Comparison of ENCODE assay signal across 21 cellular contexts in the genomic region with DNA sequence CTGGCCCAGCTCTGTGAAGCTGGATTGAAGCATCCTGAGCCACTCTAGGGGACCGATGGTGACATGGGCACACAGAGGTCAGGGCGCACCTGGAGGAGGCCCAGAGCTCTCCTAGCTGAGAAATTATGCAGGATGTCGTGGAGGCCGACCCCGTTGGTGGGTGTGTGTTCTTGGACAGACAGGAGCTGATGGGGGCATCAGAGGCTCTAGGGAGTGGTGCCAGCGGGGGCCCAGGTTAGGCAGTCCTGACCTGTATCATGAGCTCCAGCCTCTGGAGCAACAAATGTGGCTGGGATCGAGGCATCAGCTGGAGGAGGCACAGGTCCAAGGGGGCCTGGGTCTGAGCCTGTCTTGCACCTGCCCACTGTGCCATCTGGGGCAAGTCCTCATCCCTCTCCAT.
"Had no signal": no experiment of that assay in that cellular context is flagged by ENCODE, and none has a peak within 500 bp of the region (broad histone marks: within the 10 kb centered on the region; RNA-seq: fewer than 3 reads in every experiment).

No MANE protein-coding gene starts in this region.

- H3K4me2 ChIP-seq: KMS-11, PC-9 had no signal

- H3K9me3 ChIP-seq: SJCRH30 had no signal

- H2AFZ ChIP-seq: PC-9 had no signal

- ATAC-seq: Panc1, Right ventricle myocardium inferior, SK-N-SH treated with all-trans-retinoic acid at 6 μM for 48 hours had no signal

- H3K27me3 ChIP-seq: SJCRH30 had no signal

- DNase-seq: Karpas-422, KBM-7, MM.1S, MV-4-11, NCI-H1436 treated with DMSO at 0.1 percent for 48 hours, NCI-H1694 treated with DMSO at 0.1 percent for 48 hours, NCI-H187 treated with DMSO at 0.1 percent for 48 hours, NCI-H2171 treated with DMSO at 0.1 percent for 48 hours, NCI-H446, NCI-H524 treated with DMSO at 0.1 percent for 48 hours, NCI-H526 treated with DMSO at 0.1 percent for 48 hours, NCI-H774, PC-9, SHP77, SIG-M5, SJCRH30 had no signal

- H3K36me3 ChIP-seq: SJCRH30 had no signal

- H3K27ac ChIP-seq: KMS-11, PC-9, SJCRH30, SK-N-MC had no signal

- H3K9ac ChIP-seq: KMS-11 had no signal

- H3K4me3 ChIP-seq: PC-9, SJCRH30, SK-N-MC had no signal

- H3K4me1 ChIP-seq: SJCRH30 had no signal
